ENCODE assay signal across 7 cellular contexts in the genomic region with DNA sequence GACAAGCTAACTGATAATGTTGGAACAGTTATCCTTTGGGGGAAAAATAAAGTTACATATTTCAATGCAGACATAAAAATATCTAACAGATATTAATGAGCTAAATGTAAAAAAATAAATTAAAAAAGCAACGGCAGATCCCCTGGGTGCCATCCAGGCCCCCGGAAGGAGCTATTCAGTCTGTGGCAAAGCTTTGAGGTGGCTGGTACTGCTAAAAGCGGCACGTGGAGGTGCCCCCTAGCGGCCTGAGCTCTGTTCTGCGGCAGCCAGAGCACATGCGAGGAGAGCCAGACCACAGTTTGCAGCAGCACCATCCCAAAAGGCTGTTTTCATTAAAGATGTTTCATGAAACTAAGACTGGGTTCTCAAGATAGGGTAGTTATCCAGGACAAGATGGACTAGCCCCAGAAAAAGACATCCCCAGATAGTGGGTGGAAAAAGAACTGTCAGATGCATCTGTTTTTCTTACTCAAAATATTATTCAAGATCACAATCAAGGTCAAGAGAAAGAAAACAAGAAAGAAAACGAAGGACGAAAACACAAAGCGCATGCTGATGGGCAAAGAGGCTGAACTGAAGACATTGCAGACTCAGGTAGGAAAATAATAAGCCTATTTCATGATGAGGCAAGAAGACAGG. TPM values are rescaled to one million over a fixed set of nuclear protein-coding genes. Genes with fewer than 3 reads are reported as not detected.
DNase-seq lines count a peak whose midpoint lies in the region; ATAC-seq, FAIRE-seq and TF ChIP-seq lines count a peak whose summit lies in the region.

No MANE protein-coding gene starts in this region.

- no peak overlapping the region for H3K4me3 ChIP-seq in bronchial epithelial cell (ENCODE audit: low read depth, low read length)

- in situ Hi-C loops in GM13977 (cut with MboI; ENCODE audit: low pct_unique_long_range_greater_than_20kb, low sequenced_read_pairs, unreplicated experiment): loop anchor here (5.0 kb wide), 1 partner anchor 123 kb away; a partner anchor contains a TSS

- peak; percentile 84 for DNase-seq in GM13977 (ENCODE audit: low spot score)
- peak; percentile 72 for DNase-seq in NCI-H2227 (lab: John Stamatoyannopoulos, UW; ENCODE audit: unreplicated experiment)
- DNase-seq in activated CD4-positive, CD25-positive, alpha-beta regulatory T cell treated with anti-CD3 and anti-CD28 coated beads, Interleukin-2, amount 50 U/mL, for 16 hours (ENCODE audit: low read depth, low spot score): peak; percentile 60
- peak; percentile 52 for DNase-seq in bronchial epithelial cell (ENCODE audit: low read depth)
- peak; percentile 61 for DNase-seq in kidney glomerular epithelial cell (lab: John Stamatoyannopoulos, UW)
- DNase-seq in stimulated activated CD4-positive, alpha-beta T cell treated with anti-CD3 and anti-CD28 coated beads, Interleukin-2, amount 100 ng/mL, for 48 hours: peak; percentile 81

- TF ChIP-seq CTCF in GM13977 (IDR thresholded peaks at IDR 0.05; ENCODE audit: extremely low read depth, insufficient read depth, missing control alignments): peak; percentile 95
- peak; percentile 93 for TF ChIP-seq CTCF in bronchial epithelial cell (IDR thresholded peaks at IDR 0.05; ENCODE audit: insufficient read depth, low read length, severe bottlenecking)

- peaks cover 4% of the 10 kb centered on the region for H3K36me3 ChIP-seq in bronchial epithelial cell (ENCODE audit: control insufficient read depth, insufficient read depth, low read length)

- no peak for FAIRE-seq in bronchial epithelial cell (lab: Jason Lieb, UNC)

- H3K27me3 ChIP-seq in bronchial epithelial cell (ENCODE audit: control insufficient read depth, insufficient read depth, low read length): no peaks in the 10 kb centered on the region

- peak; percentile 57 for ATAC-seq in HG03060 (IDR thresholded peaks at IDR 0.05; ENCODE audit: low read depth, unreplicated experiment)

RNA-seq across cellular contexts. Expression of a gene that starts 18.7 kb away (rescaled TPM):
- 50.6 and 51.3 TPM in 2 replicates for total RNA-seq in bronchial epithelial cell

RNA-seq across cellular contexts. Expression of a gene that starts 37.7 kb away (rescaled TPM):
- 4.5 and 12.9 TPM in 2 replicates for total RNA-seq in bronchial epithelial cell
